24 cellular contexts compared by ENCODE assay signal in genomic region chr15:38036790-38037338, GRCh38.
"Had no signal": no experiment of that assay in that cellular context is flagged by ENCODE, and none has a peak within 500 bp of the region (broad histone marks: within the 10 kb centered on the region; RNA-seq: fewer than 3 reads in every experiment).

No MANE protein-coding gene starts in this region.

- H3K4me1 Mint-ChIP-seq: memory B cell, naive B cell, nephron progenitor cell had no signal

- H3K4me3 ChIP-seq: dorsolateral prefrontal cortex, lung, mucosa of descending colon, prostate gland, right atrium auricular region, smooth muscle cell, stomach, thyroid gland had no signal

- H3K9me3 ChIP-seq: mucosa of descending colon, prostate gland, right atrium auricular region, stomach, thyroid gland had no signal

- H3K36me3 ChIP-seq: prostate gland, right atrium auricular region, stomach, thyroid gland had no signal

- H3K9me3 Mint-ChIP-seq: memory B cell, mesothelial cell of epicardium, nephron progenitor cell had no signal

- FAIRE-seq: frontal cortex, keratinocyte had no signal

- H3K36me3 Mint-ChIP-seq: memory B cell, mesothelial cell of epicardium, naive B cell had no signal

- DNase-seq: cortex of kidney; dorsolateral prefrontal cortex; effector CD4-positive, alpha-beta T cell; head of caudate nucleus; mucosa of descending colon; naive B cell; nephron progenitor cell; nucleus accumbens; stimulated activated CD4-positive, alpha-beta T cell treated with anti-CD3 and anti-CD28 coated beads, Interleukin-12 subunit alpha, Interleukin-12 subunit beta, amount 100 ng/mL, for 4 hours; stimulated activated CD4-positive, alpha-beta T cell treated with anti-CD3 and anti-CD28 coated beads, Interleukin-1b, Interleukin-23, amount 100 ng/mL, for 48 hours; stimulated activated CD4-positive, alpha-beta T cell treated with anti-CD3 and anti-CD28 coated beads, Interleukin-4, amount 100 ng/mL, for 1 hour; stimulated activated CD8-positive, alpha-beta memory T cell treated with anti-CD3 and anti-CD28 coated beads, Interleukin-4, amount 100 ng/mL, for 48 hours; stimulated activated naive CD4-positive, alpha-beta T cell treated with Interleukin-2 at 50 U/mL for 16 hours; stomach; thyroid gland had no signal

- H3K27me3 ChIP-seq: dorsolateral prefrontal cortex, right atrium auricular region, stomach, thyroid gland had no signal

- H3K4me2 ChIP-seq: smooth muscle cell had no signal

- H3K4me3 Mint-ChIP-seq: memory B cell, mesothelial cell of epicardium, naive B cell, nephron progenitor cell had no signal

- ATAC-seq: mucosa of descending colon, sciatic nerve had no signal

- H3K27ac ChIP-seq: dorsolateral prefrontal cortex, prostate gland, right atrium auricular region, stomach, thyroid gland had no signal

- H3K27ac Mint-ChIP-seq: memory B cell, mesothelial cell of epicardium, naive B cell, nephron progenitor cell had no signal

- H3K4me1 ChIP-seq: prostate gland, right atrium auricular region, stomach, thyroid gland had no signal
